20 cellular contexts compared by ENCODE assay signal in genomic region chr14:75458305-75458704, GRCh38. TPM values are rescaled to one million over a fixed set of nuclear protein-coding genes. Genes with fewer than 3 reads are reported as not detected.
DNase-seq lines count a peak whose midpoint lies in the region; ATAC-seq and TF ChIP-seq lines count a peak whose summit lies in the region.
"Had no signal": no experiment of that assay in that cellular context is flagged by ENCODE, and none has a peak within 500 bp of the region (broad histone marks: within the 10 kb centered on the region; RNA-seq: fewer than 3 reads in every experiment).

No MANE protein-coding gene starts in this region.

- H3K27ac ChIP-seq in KOPT-K1 (ENCODE audit: low read depth, low read length, poor library complexity, severe bottlenecking) = peak overlapping the region; percentile 59
- peak overlapping the region; percentile 72 to 93 (median 87) for H3K27ac ChIP-seq in gastrocnemius medialis

- H3K9me3 Mint-ChIP-seq in activated CD4-positive, alpha-beta memory T cell treated with anti-CD3 and anti-CD28 coated beads, Interleukin-2, amount 10 ng/mL, durations not matched to agents 7 days and 5 days = no peaks in the 10 kb centered on the region
- no peaks in the 10 kb centered on the region for H3K9me3 Mint-ChIP-seq in activated CD4-positive, alpha-beta memory T cell treated with anti-CD3 and anti-CD28 coated beads for 36 hours
- no peaks in the 10 kb centered on the region for H3K9me3 Mint-ChIP-seq in endothelial cell (ENCODE audit: unreplicated experiment)
- no peaks in the 10 kb centered on the region for H3K9me3 Mint-ChIP-seq in naive thymus-derived CD8-positive, alpha-beta T cell
- H3K9me3 Mint-ChIP-seq: activated naive CD4-positive, alpha-beta T cell treated with anti-CD3 and anti-CD28 coated beads, Interleukin-2, amount 50 U/mL, for 24 hours; dendritic cell treated with granulocyte-macrophage colony-stimulating factor and Interleukin-4, amounts not matched to agents 40 ng/mL and 50 ng/mL, for 4 days had no signal

- no peak for TF ChIP-seq POLR2A in gastrocnemius medialis (IDR thresholded peaks at IDR 0.05)

- no peaks in the 10 kb centered on the region for H3K36me3 ChIP-seq in KOPT-K1 (ENCODE audit: insufficient read depth, low read length)
- H3K36me3 ChIP-seq in gastrocnemius medialis = no peaks in the 10 kb centered on the region

- H3K27me3 Mint-ChIP-seq in activated CD4-positive, alpha-beta memory T cell treated with anti-CD3 and anti-CD28 coated beads, Interleukin-2, amount 10 ng/mL, durations not matched to agents 7 days and 5 days = no peaks in the 10 kb centered on the region
- H3K27me3 Mint-ChIP-seq in activated CD4-positive, alpha-beta memory T cell treated with anti-CD3 and anti-CD28 coated beads for 36 hours = no peaks in the 10 kb centered on the region
- H3K27me3 Mint-ChIP-seq in endothelial cell (ENCODE audit: unreplicated experiment) = peaks cover 9% of the 10 kb centered on the region
- no peaks in the 10 kb centered on the region for H3K27me3 Mint-ChIP-seq in naive thymus-derived CD8-positive, alpha-beta T cell
- H3K27me3 Mint-ChIP-seq: activated naive CD4-positive, alpha-beta T cell treated with anti-CD3 and anti-CD28 coated beads, Interleukin-2, amount 50 U/mL, for 24 hours; CD8-positive, alpha-beta memory T cell; dendritic cell treated with granulocyte-macrophage colony-stimulating factor and Interleukin-4, amounts not matched to agents 40 ng/mL and 50 ng/mL, for 4 days had no signal

- no peak overlapping the region for H3K4me3 Mint-ChIP-seq in activated CD4-positive, alpha-beta memory T cell treated with anti-CD3 and anti-CD28 coated beads, Interleukin-2, amount 10 ng/mL, durations not matched to agents 7 days and 5 days
- no peak overlapping the region for H3K4me3 Mint-ChIP-seq in activated CD4-positive, alpha-beta memory T cell treated with anti-CD3 and anti-CD28 coated beads for 36 hours
- no peak overlapping the region for H3K4me3 Mint-ChIP-seq in endothelial cell (ENCODE audit: unreplicated experiment)
- H3K4me3 Mint-ChIP-seq in naive thymus-derived CD8-positive, alpha-beta T cell = no peak overlapping the region
- H3K4me3 Mint-ChIP-seq: activated naive CD4-positive, alpha-beta T cell treated with anti-CD3 and anti-CD28 coated beads, Interleukin-2, amount 50 U/mL, for 24 hours; CD8-positive, alpha-beta memory T cell; dendritic cell treated with granulocyte-macrophage colony-stimulating factor and Interleukin-4, amounts not matched to agents 40 ng/mL and 50 ng/mL, for 4 days had no signal

- peaks cover 17% of the 10 kb centered on the region for H3K4me1 Mint-ChIP-seq in activated CD4-positive, alpha-beta memory T cell treated with anti-CD3 and anti-CD28 coated beads, Interleukin-2, amount 10 ng/mL, durations not matched to agents 7 days and 5 days
- H3K4me1 Mint-ChIP-seq in activated CD4-positive, alpha-beta memory T cell treated with anti-CD3 and anti-CD28 coated beads for 36 hours (ENCODE audit: low read depth) = no peaks in the 10 kb centered on the region
- peaks cover 16% of the 10 kb centered on the region for H3K4me1 Mint-ChIP-seq in endothelial cell (ENCODE audit: unreplicated experiment)
- H3K4me1 Mint-ChIP-seq in naive thymus-derived CD8-positive, alpha-beta T cell = peaks cover 0 to 11% (median 3%) of the 10 kb centered on the region in 4 donors
- H3K4me1 Mint-ChIP-seq: activated naive CD4-positive, alpha-beta T cell treated with anti-CD3 and anti-CD28 coated beads, Interleukin-2, amount 50 U/mL, for 24 hours had no signal

- H3K4me3 ChIP-seq in gastrocnemius medialis = no peak overlapping the region
- H3K4me3 ChIP-seq: HAP-1 had no signal

- no peak for ATAC-seq in gastrocnemius medialis
- ATAC-seq in naive thymus-derived CD8-positive, alpha-beta T cell = no peak
- ATAC-seq: HepG2 had no signal

- H3K27me3 ChIP-seq in gastrocnemius medialis = no peaks in the 10 kb centered on the region

- H3K4me1 ChIP-seq in gastrocnemius medialis = peaks cover 75 to 80% of the 10 kb centered on the region in 2 donors

- intact Hi-C loops in activated CD4-positive, alpha-beta memory T cell treated with anti-CD3 and anti-CD28 coated beads for 36 hours (cut with micrococcal nuclease) = no loop called here
- intact Hi-C loops in gastrocnemius medialis (cut with DNase I; ENCODE audit: low total_unique reads) = no loop called here

- H3K9me3 ChIP-seq in KOPT-K1 (ENCODE audit: insufficient read depth, low read length, poor library complexity, severe bottlenecking) (no peaks in the 10 kb centered on the region), gastrocnemius medialis (no peaks in the 10 kb centered on the region)
- H3K9me3 ChIP-seq: HAP-1 had no signal

- CTCF ChIA-PET in activated CD4-positive, alpha-beta memory T cell treated with anti-CD3 and anti-CD28 coated beads, Interleukin-2, amount 10 ng/mL, durations not matched to agents 7 days and 5 days (lab: Charles Lee) = interaction anchor here (1.6 kb wide), 1 partner anchor 30 kb away, joined by 4 read pairs; no protein-coding TSS in a partner anchor
- CTCF ChIA-PET in activated CD4-positive, alpha-beta memory T cell treated with anti-CD3 and anti-CD28 coated beads for 36 hours (lab: Charles Lee) = no interaction called here

- H3K27ac Mint-ChIP-seq in activated CD4-positive, alpha-beta memory T cell treated with anti-CD3 and anti-CD28 coated beads, Interleukin-2, amount 10 ng/mL, durations not matched to agents 7 days and 5 days = peak overlapping the region; percentile 21
- H3K27ac Mint-ChIP-seq in activated CD4-positive, alpha-beta memory T cell treated with anti-CD3 and anti-CD28 coated beads for 36 hours = no peak overlapping the region
- H3K27ac Mint-ChIP-seq in endothelial cell (ENCODE audit: unreplicated experiment) = peak overlapping the region; percentile 57
- peak overlapping the region in 1 of 10 donors; percentile 69 for H3K27ac Mint-ChIP-seq in naive thymus-derived CD8-positive, alpha-beta T cell
- H3K27ac Mint-ChIP-seq: activated naive CD4-positive, alpha-beta T cell treated with anti-CD3 and anti-CD28 coated beads, Interleukin-2, amount 50 U/mL, for 24 hours had no signal

- no peak for DNase-seq in activated CD4-positive, alpha-beta memory T cell treated with anti-CD3 and anti-CD28 coated beads, Interleukin-2, amount 10 ng/mL, durations not matched to agents 7 days and 5 days
- no peak for DNase-seq in activated CD4-positive, alpha-beta memory T cell treated with anti-CD3 and anti-CD28 coated beads for 36 hours
- DNase-seq in endothelial cell (ENCODE audit: low spot score) (no peak), gastrocnemius medialis (no peak), dermis blood vessel endothelial cell (no peak), inferior parietal cortex (ENCODE audit: extremely low spot score) (no peak)
- DNase-seq in naive thymus-derived CD8-positive, alpha-beta T cell = no peak
- DNase-seq: activated CD4-positive, CD25-positive, alpha-beta regulatory T cell treated with anti-CD3 and anti-CD28 coated beads, Interleukin-2, amount 50 U/mL, for 72 hours; caudate nucleus; CD8-positive, alpha-beta memory T cell; NCI-H1092; NCI-H748 treated with DMSO at 0.1 percent for 48 hours; OCI-M1; SHP77; stimulated activated CD8-positive, alpha-beta memory T cell treated with anti-CD3 and anti-CD28 coated beads, Interleukin-4, amount 100 ng/mL, for 48 hours had no signal

- in situ Hi-C loops in gastrocnemius medialis (cut with MboI; ENCODE audit: low sequenced_read_pairs in 4 of 4) = no loop called here

- POLR2A ChIA-PET in activated CD4-positive, alpha-beta memory T cell treated with anti-CD3 and anti-CD28 coated beads, Interleukin-2, amount 10 ng/mL, durations not matched to agents 7 days and 5 days (lab: Charles Lee) = interaction anchor here (1.9 kb wide), 1 partner anchor 9 kb away, joined by 5 read pairs; no protein-coding TSS in a partner anchor
- POLR2A ChIA-PET in activated CD4-positive, alpha-beta memory T cell treated with anti-CD3 and anti-CD28 coated beads for 36 hours (lab: Charles Lee) = no interaction called here
- POLR2A ChIA-PET in naive thymus-derived CD8-positive, alpha-beta T cell (lab: Charles Lee) = no interaction called here

- no peaks in the 10 kb centered on the region for H3K36me3 Mint-ChIP-seq in activated CD4-positive, alpha-beta memory T cell treated with anti-CD3 and anti-CD28 coated beads, Interleukin-2, amount 10 ng/mL, durations not matched to agents 7 days and 5 days (ENCODE audit: low read depth)
- no peaks in the 10 kb centered on the region for H3K36me3 Mint-ChIP-seq in activated CD4-positive, alpha-beta memory T cell treated with anti-CD3 and anti-CD28 coated beads for 36 hours
- H3K36me3 Mint-ChIP-seq in endothelial cell (ENCODE audit: low read depth, unreplicated experiment) = peaks cover 3% of the 10 kb centered on the region
- no peaks in the 10 kb centered on the region for H3K36me3 Mint-ChIP-seq in naive thymus-derived CD8-positive, alpha-beta T cell
- H3K36me3 Mint-ChIP-seq: activated naive CD4-positive, alpha-beta T cell treated with anti-CD3 and anti-CD28 coated beads, Interleukin-2, amount 50 U/mL, for 24 hours had no signal

- TF ChIP-seq CTCF in endothelial cell (IDR thresholded peaks at IDR 0.05; ENCODE audit: unreplicated experiment) = no peak
- TF ChIP-seq CTCF in gastrocnemius medialis (IDR thresholded peaks at IDR 0.05 in 4 of 5, conservative IDR thresholded peaks at IDR 0.05 in 1 of 5) = no peak

RNA-seq across cellular contexts. Expression of gene JDP2, which starts 30.5 kb away (rescaled TPM):
- total RNA-seq in activated CD4-positive, alpha-beta memory T cell treated with anti-CD3 and anti-CD28 coated beads, Interleukin-2, amount 10 ng/mL, durations not matched to agents 7 days and 5 days = 1 to 10 TPM; 2.6 to 2.9 TPM
- total RNA-seq in activated CD4-positive, alpha-beta memory T cell treated with anti-CD3 and anti-CD28 coated beads for 36 hours = 1 to 10 TPM; 1.7 to 1.8 TPM
- total RNA-seq in endothelial cell (ENCODE audit: unreplicated experiment) (5.1 TPM), gastrocnemius medialis (10 to 100 TPM; 17.3 to 80.2 (median 31.7) TPM), dermis blood vessel endothelial cell (10.2 and 16.0 TPM in 2 replicates)
- total RNA-seq in naive thymus-derived CD8-positive, alpha-beta T cell = 1 to 10 TPM in 1 of 2 experiments, under 1 TPM in 1; 0.75 to 1.0 TPM
- not detected for polyA plus RNA-seq in naive thymus-derived CD8-positive, alpha-beta T cell
- polyA plus RNA-seq: CD8-positive, alpha-beta memory T cell had no signal
